In the genomic region with DNA sequence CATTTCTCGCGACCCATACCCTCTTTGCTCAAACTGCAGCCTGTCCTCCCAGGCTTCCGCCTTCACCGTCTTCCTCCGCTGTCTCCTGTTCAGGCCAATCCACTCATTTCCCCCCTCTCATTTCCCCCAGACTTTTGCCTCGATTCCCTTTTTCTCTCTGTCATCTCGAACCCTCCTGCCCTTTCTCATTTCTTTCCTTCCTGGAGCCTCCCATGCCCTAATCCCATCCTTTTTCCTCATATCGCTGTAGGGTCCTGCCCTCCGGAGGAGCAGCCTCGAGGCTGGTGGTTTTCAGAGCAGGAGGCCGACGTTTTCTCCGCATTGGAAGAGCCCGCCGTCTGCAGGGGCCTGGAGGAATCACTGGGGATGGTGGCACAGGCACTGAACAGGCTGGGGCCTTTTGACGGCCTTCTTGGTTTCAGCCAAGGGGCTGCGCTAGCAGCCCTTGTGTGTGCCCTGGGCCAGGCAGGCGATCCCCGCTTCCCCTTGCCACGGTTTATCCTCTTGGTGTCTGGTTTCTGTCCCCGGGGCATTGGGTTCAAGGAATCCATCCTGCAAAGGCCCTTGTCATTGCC, we compare ENCODE assay signal across 8 cellular contexts. TPM values are rescaled to one million over a fixed set of nuclear protein-coding genes. Genes with fewer than 3 reads are reported as not detected.
DNase-seq lines count a peak whose midpoint lies in the region; ATAC-seq and TF ChIP-seq lines count a peak whose summit lies in the region.

No MANE protein-coding gene starts in this region.

- H3K9me3 ChIP-seq in Caco-2 (no peaks in the 10 kb centered on the region), MM.1S (replicated peaks; ENCODE audit: insufficient read depth, low read length) (no peaks in the 10 kb centered on the region), subcutaneous abdominal adipose tissue (ENCODE audit: control insufficient read depth in 5 of 5, low read length in 5 of 5) (no peaks in the 10 kb centered on the region)

- H3K4me2 ChIP-seq in MM.1S (ENCODE audit: low read depth, low read length), result peak overlapping the region; percentile 99

- TF ChIP-seq CTCF in Caco-2 (IDR thresholded peaks at IDR 0.05; ENCODE audit: insufficient read depth in 1 of 2, low read depth in 1 of 2, low read length in 1 of 2, severe bottlenecking in 1 of 2, unreplicated experiment in 1 of 2) (peak in 1 of 2 experiments; percentile 55), MM.1S (IDR thresholded peaks at IDR 0.05; ENCODE audit: low read length) (no peak; the same call in 1 of the 2 replicates), astrocyte of the spinal cord (IDR thresholded peaks at IDR 0.05; ENCODE audit: low read depth, low read length) (peak; percentile 58)

- no TSS peak for BruUV-seq in Caco-2 (replicated peaks; lab: Mats Ljungman, UMichigan)

- H3K27ac ChIP-seq in MM.1S (ENCODE audit: low read length), result peak overlapping the region; percentile 42; the same call in 1 of the 2 replicates
- H3K27ac ChIP-seq in subcutaneous abdominal adipose tissue (ENCODE audit: low read depth, low read length), result peak overlapping the region; percentile 88

- POLR2A ChIA-PET in Caco-2 (lab: Charles Lee), result no interaction called here

- peak in 1 of 2 experiments; percentile 59 for DNase-seq in Caco-2
- DNase-seq in MM.1S, result peak; percentile 23
- peak; percentile 46 for DNase-seq in astrocyte of the spinal cord (ENCODE audit: low read depth, low spot score)
- peak; percentile 25 for DNase-seq in kidney glomerular epithelial cell (lab: John Stamatoyannopoulos, UW)

- peak overlapping the region; percentile 82 for H2AFZ ChIP-seq in MM.1S (ENCODE audit: low read length)

- no peaks in the 10 kb centered on the region for H3K9me2 ChIP-seq in MM.1S (replicated peaks; ENCODE audit: insufficient read depth, low read length)

- peaks cover 18% of the 10 kb centered on the region for H3K4me1 ChIP-seq in Caco-2
- peaks cover 8% of the 10 kb centered on the region; the same call in 1 of the 2 replicates for H3K4me1 ChIP-seq in MM.1S (ENCODE audit: low read length)
- peaks cover 3 to 36% (median 27%) of the 10 kb centered on the region in 5 donors for H3K4me1 ChIP-seq in subcutaneous abdominal adipose tissue (ENCODE audit: control insufficient read depth in 5 of 5, insufficient read depth in 5 of 5, low read length in 5 of 5)

- ATAC-seq in HG02642 (IDR thresholded peaks at IDR 0.05; ENCODE audit: poor library complexity, unreplicated experiment) (no peak), GM19035 (IDR thresholded peaks at IDR 0.05; ENCODE audit: unreplicated experiment) (no peak), HG03354 (IDR thresholded peaks at IDR 0.05; ENCODE audit: poor library complexity, severe bottlenecking, unreplicated experiment) (no peak)

- H3K4me3 ChIP-seq in Caco-2 (ENCODE audit: low read depth, low read length) (peak overlapping the region; percentile 82), MM.1S (ENCODE audit: low read length) (peak overlapping the region; percentile 87), astrocyte of the spinal cord (ENCODE audit: low read depth, low read length) (peak overlapping the region; percentile 80), subcutaneous abdominal adipose tissue (ENCODE audit: low read depth in 1 of 5, low read length in 5 of 5) (peak overlapping the region; percentile 85 to 97 (median 88))

- peaks cover 9% of the 10 kb centered on the region for H3K4me1 Mint-ChIP-seq in Caco-2 (ENCODE audit: low read depth, unreplicated experiment)

- intact Hi-C loops in Caco-2 (cut with micrococcal nuclease; ENCODE audit: unreplicated experiment), result no loop called here

- no peaks in the 10 kb centered on the region for H3K27me3 ChIP-seq in Caco-2 (replicated peaks; ENCODE audit: control insufficient read depth, insufficient read depth, low read length)
- no peaks in the 10 kb centered on the region for H3K27me3 ChIP-seq in MM.1S (replicated peaks; ENCODE audit: insufficient read depth, low read length)
- H3K27me3 ChIP-seq in subcutaneous abdominal adipose tissue (ENCODE audit: control insufficient read depth in 5 of 5, insufficient read depth in 4 of 5, low read length in 5 of 5), result no peaks in the 10 kb centered on the region

- H3K79me2 ChIP-seq in MM.1S (ENCODE audit: low read length), result peaks cover 23% of the 10 kb centered on the region

- peak overlapping the region; percentile 92 for H3K27ac Mint-ChIP-seq in Caco-2 (ENCODE audit: unreplicated experiment)

- in situ Hi-C loops in astrocyte of the spinal cord (cut with HindIII; ENCODE audit: low sequenced_read_pairs), result loop anchor here (25.0 kb wide), 1 partner anchor 130 kb away; no protein-coding TSS in a partner anchor

- CTCF ChIA-PET in Caco-2 (lab: Charles Lee), result interaction anchor here (1.4 kb wide), 1 partner anchor 134 kb away, joined by 5 read pairs; no protein-coding TSS in a partner anchor

- peak overlapping the region; percentile 95 for H3K4me3 Mint-ChIP-seq in Caco-2 (ENCODE audit: unreplicated experiment)

- H3K36me3 ChIP-seq in Caco-2 (ENCODE audit: control insufficient read depth, insufficient read depth, low read length) (peaks cover 3% of the 10 kb centered on the region; the same call in 1 of the 2 replicates), MM.1S (replicated peaks; ENCODE audit: insufficient read depth, low read length) (no peaks in the 10 kb centered on the region), subcutaneous abdominal adipose tissue (ENCODE audit: control insufficient read depth in 5 of 5, insufficient read depth in 5 of 5, low read length in 5 of 5) (peaks cover 0 to 45% (median 28%) of the 10 kb centered on the region in 5 donors)

- H3K9ac ChIP-seq in MM.1S (ENCODE audit: low read length), result peak overlapping the region; percentile 93
- peak overlapping the region; percentile 29 to 93 (median 89) for H3K9ac ChIP-seq in subcutaneous abdominal adipose tissue (ENCODE audit: low read length in 5 of 5)

- no peaks in the 10 kb centered on the region for H3K9me3 Mint-ChIP-seq in Caco-2 (ENCODE audit: unreplicated experiment)

- H3K27me3 Mint-ChIP-seq in Caco-2 (ENCODE audit: insufficient read depth, unreplicated experiment), result no peaks in the 10 kb centered on the region

- H3K36me3 Mint-ChIP-seq in Caco-2 (ENCODE audit: insufficient read depth, unreplicated experiment), result peaks cover 41% of the 10 kb centered on the region

- H4K20me1 ChIP-seq in MM.1S (ENCODE audit: insufficient read depth, low read length), result no peaks in the 10 kb centered on the region

- H3F3A ChIP-seq in MM.1S (ENCODE audit: insufficient read depth, low read length), result no peaks in the 10 kb centered on the region

RNA-seq across cellular contexts. Expression of gene OVCA2, which starts 0.6 kb away (rescaled TPM):
- total RNA-seq in Caco-2 (2022), result 33.1 and 39.3 TPM in 2 replicates

RNA-seq across cellular contexts. Expression of gene HIC1, which starts 12.5 kb away (rescaled TPM):
- total RNA-seq in Caco-2 (2022), result 0.59 and 1.8 TPM in 2 replicates

RNA-seq across cellular contexts. Expression of gene DPH1, which starts 12.5 kb away (rescaled TPM):
- total RNA-seq in Caco-2 (2022), result 52.0 and 52.8 TPM in 2 replicates

RNA-seq across cellular contexts. Expression of gene RTN4RL1, which starts 17.3 kb away (rescaled TPM):
- 0.54 and 0.60 TPM in 2 replicates for total RNA-seq in Caco-2 (2022)
